25 cellular contexts compared by ENCODE assay signal in genomic region chr2:135987441-135987840, GRCh38. TPM values are rescaled to one million over a fixed set of nuclear protein-coding genes. Genes with fewer than 3 reads are reported as not detected.
A peak's percentile ranks its signal among the peaks of the same experiment; 100 is the strongest.
DNase-seq lines count a peak whose midpoint lies in the region; ATAC-seq and TF ChIP-seq lines count a peak whose summit lies in the region.
"Had no signal": no experiment of that assay in that cellular context is flagged by ENCODE, and none has a peak within 500 bp of the region (broad histone marks: within the 10 kb centered on the region; RNA-seq: fewer than 3 reads in every experiment).

No MANE protein-coding gene starts in this region.

- peak in 1 of 2 donors; percentile 9 for DNase-seq in heart right ventricle
- no peak for DNase-seq in left ventricle myocardium superior
- DNase-seq in T-helper 17 cell, result no peak
- DNase-seq in left kidney (ENCODE audit: low read depth, low spot score), result peak; percentile 30
- DNase-seq in activated CD4-positive, alpha-beta T cell treated with anti-CD3 and anti-CD28 coated beads, Interleukin-2, amount 50 U/mL, for 4 hours, result no peak
- no peak for DNase-seq in activated naive CD4-positive, alpha-beta T cell treated with anti-CD3 and anti-CD28 coated beads, Interleukin-2, amount 50 U/mL, for 72 hours (ENCODE audit: low spot score in 2 of 2)
- no peak for DNase-seq in AG08396 (ENCODE audit: low spot score)
- DNase-seq: DMS79 treated with DMSO at 0.1 percent for 48 hours, GM23248, H9, HFFc6, NCI-H1092, NCI-H1436, NCI-H187 treated with DMSO at 0.1 percent for 48 hours, NCI-H2107, NCI-H2227 treated with DMSO at 0.1 percent for 48 hours, NCI-H510A, NCI-H748 treated with DMSO at 0.1 percent for 48 hours, PC-9, RPMI8226, SHP77 treated with DMSO at 0.1 percent for 48 hours had no signal

- no peak for TF ChIP-seq CTCF in heart right ventricle (IDR thresholded peaks at IDR 0.05)

- peaks cover 2% of the 10 kb centered on the region for H3K36me3 Mint-ChIP-seq in T-helper 17 cell (ENCODE audit: low read depth)
- peaks cover 24 to 44% of the 10 kb centered on the region in 2 donors for H3K36me3 Mint-ChIP-seq in activated naive CD4-positive, alpha-beta T cell treated with anti-CD3 and anti-CD28 coated beads, Interleukin-2, amount 50 U/mL, for 72 hours

- H3K9me3 ChIP-seq in heart right ventricle (no peaks in the 10 kb centered on the region), T-helper 17 cell (ENCODE audit: control insufficient read depth, low read length, poor library complexity, severe bottlenecking) (no peaks in the 10 kb centered on the region)
- H3K9me3 ChIP-seq: A549 had no signal

- H3K27me3 Mint-ChIP-seq in T-helper 17 cell, result no peaks in the 10 kb centered on the region

- no peak overlapping the region for H3K4me3 ChIP-seq in heart right ventricle
- H3K4me3 ChIP-seq: A549, GM12878, GM23248, K562, PC-9, SK-N-MC had no signal

- intact Hi-C loops in heart right ventricle (cut with DNase I), result loop anchor here in 4 of 10 donors (5.0 to 10.0 kb wide), 2 partner anchors 40 to 127 kb away; partner anchors contain the start of gene CXCR4 (in 2 of the 4)
- intact Hi-C loops in left ventricle myocardium superior (cut with micrococcal nuclease), result no loop called here

- H3K4me1 ChIP-seq in heart right ventricle, result peaks cover 0 to 44% (median 29%) of the 10 kb centered on the region in 9 donors

- WGBS in heart right ventricle, 2 donors, result 61 to 75% methylated on average over 2 of the region's 2 CpGs

- peaks cover 0 to 8% (median 0%) of the 10 kb centered on the region in 9 donors for H3K36me3 ChIP-seq in heart right ventricle

- H3K27me3 ChIP-seq in heart right ventricle, result no peaks in the 10 kb centered on the region

- H3K27ac ChIP-seq in heart right ventricle, result peak overlapping the region in 8 of 10 donors; percentile 10 to 98 (median 51)
- H3K27ac ChIP-seq: A549, GM23248, PC-9, SK-N-MC had no signal

- no peak overlapping the region for H3K4me3 Mint-ChIP-seq in T-helper 17 cell
- H3K4me3 Mint-ChIP-seq: H9, HFFc6 had no signal

- peaks cover 0 to 10% of the 10 kb centered on the region in 2 donors for H3K9me3 Mint-ChIP-seq in activated naive CD4-positive, alpha-beta T cell treated with anti-CD3 and anti-CD28 coated beads, Interleukin-2, amount 50 U/mL, for 72 hours
- H3K9me3 Mint-ChIP-seq: H9, HFFc6 had no signal

- ATAC-seq in heart right ventricle (peak in 2 of 8 donors; percentile 5 to 17), left ventricle myocardium superior (no peak), T-helper 17 cell (no peak)
- no peak for ATAC-seq in activated naive CD4-positive, alpha-beta T cell treated with anti-CD3 and anti-CD28 coated beads, Interleukin-2, amount 50 U/mL, for 72 hours
- ATAC-seq: A549, GM12878, K562 had no signal

- H3K27ac Mint-ChIP-seq in T-helper 17 cell, result peak overlapping the region; percentile 98
- H3K27ac Mint-ChIP-seq in activated naive CD4-positive, alpha-beta T cell treated with anti-CD3 and anti-CD28 coated beads, Interleukin-2, amount 50 U/mL, for 72 hours, result peak overlapping the region in 1 of 2 donors; percentile 98
- H3K27ac Mint-ChIP-seq: H9, HFFc6 had no signal

- H3K4me1 Mint-ChIP-seq in T-helper 17 cell, result peaks cover 20% of the 10 kb centered on the region

RNA-seq across cellular contexts. Expression of gene DARS1, which starts 2.0 kb away (rescaled TPM):
- total RNA-seq in heart right ventricle, result 10 to 100 TPM; 53.7 to 74.3 (median 65.7) TPM
- 100 to 1,000 TPM in 1 of 2 donors, 10 to 100 TPM in 1; 47.8 to 136 TPM for polyA plus RNA-seq in heart right ventricle
- total RNA-seq in left ventricle myocardium superior, result 62.0 TPM
- 10 to 100 TPM; 53.8 to 72.1 TPM for total RNA-seq in T-helper 17 cell
- 100 to 1,000 TPM; 138 to 180 TPM for total RNA-seq in activated naive CD4-positive, alpha-beta T cell treated with anti-CD3 and anti-CD28 coated beads, Interleukin-2, amount 50 U/mL, for 72 hours
